Comparison of ENCODE assay signal across 8 cellular contexts in the genomic region with DNA sequence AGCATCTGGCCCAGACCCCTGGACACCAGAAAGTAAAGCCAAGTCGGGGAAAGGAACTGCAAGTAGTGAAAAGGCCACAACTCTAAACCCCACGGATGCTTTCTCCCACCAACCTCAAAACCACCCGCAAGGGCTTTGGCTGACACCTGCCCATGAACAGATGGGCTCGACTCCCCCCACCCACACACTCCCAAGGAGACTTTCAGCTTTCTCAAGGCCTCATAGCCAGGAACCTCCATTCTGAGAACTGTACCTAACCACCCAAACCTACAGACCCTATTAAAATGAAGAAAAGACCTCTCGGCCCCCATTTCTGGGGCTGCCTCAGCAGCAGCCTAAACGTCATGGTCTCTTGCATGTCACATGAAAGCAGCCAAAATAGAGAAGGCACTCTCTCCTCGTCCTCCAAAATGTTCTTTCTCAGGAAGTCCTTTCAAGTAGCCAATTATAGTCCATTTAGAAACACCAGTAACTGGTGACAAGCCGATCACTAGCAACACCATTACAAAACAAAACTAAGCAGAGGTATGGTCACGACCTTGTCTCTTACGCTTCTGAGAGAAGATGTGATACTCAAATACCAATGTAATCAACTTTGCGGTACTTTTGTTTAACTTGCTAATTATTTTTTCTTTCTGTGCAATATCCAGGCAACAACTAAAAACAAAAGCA. TPM values are rescaled to one million over a fixed set of nuclear protein-coding genes. Genes with fewer than 3 reads are reported as not detected.
A peak's percentile ranks its signal among the peaks of the same experiment; 100 is the strongest.
DNase-seq lines count a peak whose midpoint lies in the region; ATAC-seq and TF ChIP-seq lines count a peak whose summit lies in the region.

No MANE protein-coding gene starts in this region.

- peak overlapping the region; percentile 89 for H3K4me3 Mint-ChIP-seq in activated CD4-positive, alpha-beta memory T cell treated with anti-CD3 and anti-CD28 coated beads, Interleukin-2, amount 10 ng/mL, durations not matched to agents 7 days and 5 days

- H3K9me3 Mint-ChIP-seq in activated CD4-positive, alpha-beta memory T cell treated with anti-CD3 and anti-CD28 coated beads, Interleukin-2, amount 10 ng/mL, durations not matched to agents 7 days and 5 days: no peaks in the 10 kb centered on the region

- H3K36me3 ChIP-seq in left ventricle myocardium inferior (no peaks in the 10 kb centered on the region), subcutaneous abdominal adipose tissue (ENCODE audit: control insufficient read depth in 5 of 5, insufficient read depth in 5 of 5, low read length in 5 of 5) (no peaks in the 10 kb centered on the region)

- peak overlapping the region; percentile 91 for H3K27ac Mint-ChIP-seq in activated CD4-positive, alpha-beta memory T cell treated with anti-CD3 and anti-CD28 coated beads, Interleukin-2, amount 10 ng/mL, durations not matched to agents 7 days and 5 days

- peaks cover 31% of the 10 kb centered on the region for H3K36me3 Mint-ChIP-seq in activated CD4-positive, alpha-beta memory T cell treated with anti-CD3 and anti-CD28 coated beads, Interleukin-2, amount 10 ng/mL, durations not matched to agents 7 days and 5 days (ENCODE audit: low read depth)

- DNase-seq in GM13977 (ENCODE audit: low spot score): peak; percentile 75
- DNase-seq in activated CD4-positive, alpha-beta memory T cell treated with anti-CD3 and anti-CD28 coated beads, Interleukin-2, amount 10 ng/mL, durations not matched to agents 7 days and 5 days: no peak
- no peak for DNase-seq in left ventricle myocardium inferior
- no peak for DNase-seq in NCI-H510A (lab: John Stamatoyannopoulos, UW)
- no peak for DNase-seq in HPDE6-E6E7 (ENCODE audit: extremely low spot score)
- DNase-seq in DMS53 (lab: John Stamatoyannopoulos, UW): no peak

- peaks cover 86% of the 10 kb centered on the region for H3K4me1 ChIP-seq in left ventricle myocardium inferior
- H3K4me1 ChIP-seq in subcutaneous abdominal adipose tissue (ENCODE audit: control insufficient read depth in 5 of 5, insufficient read depth in 5 of 5, low read length in 5 of 5): peaks cover 32 to 83% (median 79%) of the 10 kb centered on the region in 5 donors

- POLR2A ChIA-PET in activated CD4-positive, alpha-beta memory T cell treated with anti-CD3 and anti-CD28 coated beads, Interleukin-2, amount 10 ng/mL, durations not matched to agents 7 days and 5 days (lab: Charles Lee): interaction anchor here (1.3 to 12.5 kb wide), 2 partner anchors 22 to 139 kb away, joined by 4 to 115 read pairs; a partner anchor contains a TSS

- TF ChIP-seq CTCF in GM13977 (IDR thresholded peaks at IDR 0.05; ENCODE audit: extremely low read depth, insufficient read depth, missing control alignments) (no peak), left ventricle myocardium inferior (IDR thresholded peaks at IDR 0.05; ENCODE audit: borderline replicate concordance) (no peak)

- in situ Hi-C loops in GM13977 (cut with MboI; ENCODE audit: low pct_unique_long_range_greater_than_20kb, low sequenced_read_pairs, unreplicated experiment): loop anchor here (10.0 kb wide), 1 partner anchor 61 kb away; no protein-coding TSS in a partner anchor

- CTCF ChIA-PET in activated CD4-positive, alpha-beta memory T cell treated with anti-CD3 and anti-CD28 coated beads, Interleukin-2, amount 10 ng/mL, durations not matched to agents 7 days and 5 days (lab: Charles Lee): no interaction called here

- no peaks in the 10 kb centered on the region for H3K27me3 Mint-ChIP-seq in activated CD4-positive, alpha-beta memory T cell treated with anti-CD3 and anti-CD28 coated beads, Interleukin-2, amount 10 ng/mL, durations not matched to agents 7 days and 5 days

- peak overlapping the region; percentile 0 to 97 (median 35) for H3K9ac ChIP-seq in subcutaneous abdominal adipose tissue (ENCODE audit: low read length in 5 of 5)

- peak; percentile 24 for ATAC-seq in HG02642 (IDR thresholded peaks at IDR 0.05; ENCODE audit: poor library complexity, unreplicated experiment)

- H3K27ac ChIP-seq in left ventricle myocardium inferior (replicated peaks) (peak overlapping the region; percentile 99), subcutaneous abdominal adipose tissue (ENCODE audit: low read depth, low read length) (peak overlapping the region; percentile 99)

- peak overlapping the region; percentile 99 for H3K4me3 ChIP-seq in left ventricle myocardium inferior
- peak overlapping the region; percentile 2 to 93 (median 88) for H3K4me3 ChIP-seq in subcutaneous abdominal adipose tissue (ENCODE audit: low read depth in 1 of 5, low read length in 5 of 5)

- intact Hi-C loops in left ventricle myocardium inferior (cut with micrococcal nuclease): loop anchor here (10.0 kb wide), 1 partner anchor 59 kb away; no protein-coding TSS in a partner anchor

- no peaks in the 10 kb centered on the region for H3K27me3 ChIP-seq in left ventricle myocardium inferior (ENCODE audit: low read depth)
- H3K27me3 ChIP-seq in subcutaneous abdominal adipose tissue (ENCODE audit: control insufficient read depth in 5 of 5, insufficient read depth in 4 of 5, low read length in 5 of 5): no peaks in the 10 kb centered on the region

- peaks cover 79% of the 10 kb centered on the region for H3K4me1 Mint-ChIP-seq in activated CD4-positive, alpha-beta memory T cell treated with anti-CD3 and anti-CD28 coated beads, Interleukin-2, amount 10 ng/mL, durations not matched to agents 7 days and 5 days

- H3K9me3 ChIP-seq in left ventricle myocardium inferior (replicated peaks) (no peaks in the 10 kb centered on the region), subcutaneous abdominal adipose tissue (ENCODE audit: control insufficient read depth in 5 of 5, low read length in 5 of 5) (no peaks in the 10 kb centered on the region)

RNA-seq across cellular contexts. Expression of a gene that starts 2.9 kb away (rescaled TPM):
- 10 to 100 TPM; 69.2 to 70.8 TPM for total RNA-seq in activated CD4-positive, alpha-beta memory T cell treated with anti-CD3 and anti-CD28 coated beads, Interleukin-2, amount 10 ng/mL, durations not matched to agents 7 days and 5 days
- total RNA-seq in left ventricle myocardium inferior: 37.1 TPM
